30 cellular contexts compared by ENCODE assay signal in the genomic region with DNA sequence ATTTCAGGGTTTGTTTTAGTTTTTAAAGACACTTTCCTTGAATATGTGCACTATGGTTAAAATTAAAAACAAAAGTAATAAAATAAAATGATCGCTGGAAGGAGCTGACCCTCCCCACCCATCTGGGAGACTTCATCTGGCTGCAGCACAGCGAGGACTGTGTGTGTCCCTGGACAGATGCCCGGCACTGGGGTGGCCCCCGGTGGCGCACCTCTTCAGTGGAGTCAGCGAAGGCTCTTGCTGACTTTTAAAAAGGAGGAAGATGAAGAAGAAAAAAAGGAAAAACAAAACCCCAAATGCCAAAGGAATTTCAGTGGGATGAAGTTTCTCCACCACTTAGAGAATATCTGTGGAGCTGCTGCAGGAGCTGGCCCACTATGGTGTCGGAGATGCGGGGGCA. TPM values are rescaled to one million over a fixed set of nuclear protein-coding genes. Genes with fewer than 3 reads are reported as not detected.
"Had no signal": no experiment of that assay in that cellular context is flagged by ENCODE, and none has a peak within 500 bp of the region (broad histone marks: within the 10 kb centered on the region; RNA-seq: fewer than 3 reads in every experiment).

No MANE protein-coding gene starts in this region.

- H3K4me3 Mint-ChIP-seq: stimulated activated effector memory CD8-positive, alpha-beta T cell treated with anti-CD3 and anti-CD28 coated beads, Interleukin-12 subunit alpha, Interleukin-12 subunit beta, amount 100 ng/mL, for 72 hours; stimulated activated memory B cell treated with anti-CD40 and anti-IgM and Interleukin-4, amounts not matched to agents 10 μg/mL and 1 μg/mL and 100 μg/mL, for 72 hours; stimulated activated naive B cell treated with anti-CD40 and anti-IgM and Interleukin-4, amounts not matched to agents 10 μg/mL and 1 μg/mL and 100 μg/mL, for 72 hours; stimulated activated naive CD8-positive, alpha-beta T cell treated with anti-CD3 and anti-CD28 coated beads, Interleukin-15, amount 100 ng/mL, for 72 hours; stimulated activated naive CD8-positive, alpha-beta T cell treated with anti-CD3 and anti-CD28 coated beads, Interleukin-15, Interleukin-2, amounts not matched to agents 100 ng/mL and 50 ng/mL, for 24 hours; type B pancreatic cell had no signal

- H3K27me3 Mint-ChIP-seq: stimulated activated memory B cell treated with anti-CD40 and anti-IgM and Interleukin-4, amounts not matched to agents 10 μg/mL and 1 μg/mL and 100 μg/mL, for 72 hours; stimulated activated naive CD8-positive, alpha-beta T cell treated with anti-CD3 and anti-CD28 coated beads, Interleukin-15, amount 100 ng/mL, for 72 hours; stimulated activated naive CD8-positive, alpha-beta T cell treated with anti-CD3 and anti-CD28 coated beads, Interleukin-15, Interleukin-2, amounts not matched to agents 100 ng/mL and 50 ng/mL, for 24 hours; type B pancreatic cell had no signal

- H3K27me3 ChIP-seq: suprapubic skin, thyroid gland, tibial artery, transverse colon, upper lobe of left lung, upper lobe of right lung, uterus, vagina had no signal

- H3K4me3 ChIP-seq: stomach, suprapubic skin, thoracic aorta, thyroid gland, tibial artery, tibial nerve, transverse colon, upper lobe of left lung, upper lobe of right lung, uterus, vagina had no signal

- H3K36me3 ChIP-seq: stomach, suprapubic skin, thoracic aorta, thyroid gland, tibial artery, tibial nerve, transverse colon, upper lobe of left lung, upper lobe of right lung, uterus, vagina had no signal

- H3K9me3 ChIP-seq: suprapubic skin, thoracic aorta, thyroid gland, tibial artery, tibial nerve, transverse colon, upper lobe of right lung, uterus, vagina had no signal

- H3K9me3 Mint-ChIP-seq: stimulated activated effector memory CD8-positive, alpha-beta T cell treated with anti-CD3 and anti-CD28 coated beads, Interleukin-12 subunit alpha, Interleukin-12 subunit beta, amount 100 ng/mL, for 72 hours; stimulated activated memory B cell treated with anti-CD40 and anti-IgM and Interleukin-4, amounts not matched to agents 10 μg/mL and 1 μg/mL and 100 μg/mL, for 72 hours; stimulated activated naive CD8-positive, alpha-beta T cell treated with anti-CD3 and anti-CD28 coated beads, Interleukin-15, amount 100 ng/mL, for 72 hours; stimulated activated naive CD8-positive, alpha-beta T cell treated with anti-CD3 and anti-CD28 coated beads, Interleukin-15, Interleukin-2, amounts not matched to agents 100 ng/mL and 50 ng/mL, for 24 hours had no signal

- DNase-seq: stimulated activated CD4-positive, alpha-beta T cell treated with anti-CD3 and anti-CD28 coated beads, Interleukin-2, amount 100 ng/mL, for 24 hours; stimulated activated CD4-positive, alpha-beta T cell treated with anti-CD3 and anti-CD28 coated beads, Interleukin-2, amount 100 ng/mL, for 48 hours; stimulated activated CD4-positive, alpha-beta T cell treated with anti-CD3 and anti-CD28 coated beads, Interleukin-4, amount 100 ng/mL, for 1 hour; stimulated activated CD4-positive, alpha-beta T cell treated with anti-CD3 and anti-CD28 coated beads, Interleukin-4, amount 100 ng/mL, for 24 hours; stimulated activated CD4-positive, alpha-beta T cell treated with anti-CD3 and anti-CD28 coated beads, Interleukin-4, amount 100 ng/mL, for 4 hours; stimulated activated CD8-positive, alpha-beta memory T cell treated with anti-CD3 and anti-CD28 coated beads, Interleukin-4, amount 100 ng/mL, for 48 hours; stimulated activated naive B cell treated with anti-CD40 and anti-IgM and Interleukin-4, amounts not matched to agents 10 μg/mL and 1 μg/mL and 100 μg/mL, for 72 hours; stimulated activated naive CD4-positive, alpha-beta T cell; stimulated activated naive CD4-positive, alpha-beta T cell treated with Interleukin-2 at 50 U/mL for 16 hours; stimulated activated naive CD8-positive, alpha-beta T cell treated with anti-CD3 and anti-CD28 coated beads, Interleukin-15, amount 100 ng/mL, for 72 hours; stomach; substantia nigra; thyroid gland; tibial artery; transverse colon; trophoblast cell; upper lobe of right lung; uterus had no signal

- H3K27ac Mint-ChIP-seq: stimulated activated effector memory CD8-positive, alpha-beta T cell treated with anti-CD3 and anti-CD28 coated beads, Interleukin-12 subunit alpha, Interleukin-12 subunit beta, amount 100 ng/mL, for 72 hours; stimulated activated memory B cell treated with anti-CD40 and anti-IgM and Interleukin-4, amounts not matched to agents 10 μg/mL and 1 μg/mL and 100 μg/mL, for 72 hours; stimulated activated naive B cell treated with anti-CD40 and anti-IgM and Interleukin-4, amounts not matched to agents 10 μg/mL and 1 μg/mL and 100 μg/mL, for 72 hours; stimulated activated naive CD8-positive, alpha-beta T cell treated with anti-CD3 and anti-CD28 coated beads, Interleukin-15, amount 100 ng/mL, for 72 hours; stimulated activated naive CD8-positive, alpha-beta T cell treated with anti-CD3 and anti-CD28 coated beads, Interleukin-15, Interleukin-2, amounts not matched to agents 100 ng/mL and 50 ng/mL, for 24 hours; type B pancreatic cell had no signal

- H3K4me1 Mint-ChIP-seq: stimulated activated effector memory CD8-positive, alpha-beta T cell treated with anti-CD3 and anti-CD28 coated beads, Interleukin-12 subunit alpha, Interleukin-12 subunit beta, amount 100 ng/mL, for 72 hours; stimulated activated memory B cell treated with anti-CD40 and anti-IgM and Interleukin-4, amounts not matched to agents 10 μg/mL and 1 μg/mL and 100 μg/mL, for 72 hours; stimulated activated naive B cell treated with anti-CD40 and anti-IgM and Interleukin-4, amounts not matched to agents 10 μg/mL and 1 μg/mL and 100 μg/mL, for 72 hours; stimulated activated naive CD8-positive, alpha-beta T cell treated with anti-CD3 and anti-CD28 coated beads, Interleukin-15, amount 100 ng/mL, for 72 hours had no signal

- H3K27ac ChIP-seq: stomach, suprapubic skin, thoracic aorta, thyroid gland, tibial artery, tibial nerve, transverse colon, upper lobe of left lung, upper lobe of right lung, uterus, vagina had no signal

- FAIRE-seq: urothelium cell line had no signal

- H3K36me3 Mint-ChIP-seq: stimulated activated effector memory CD8-positive, alpha-beta T cell treated with anti-CD3 and anti-CD28 coated beads, Interleukin-12 subunit alpha, Interleukin-12 subunit beta, amount 100 ng/mL, for 72 hours; stimulated activated memory B cell treated with anti-CD40 and anti-IgM and Interleukin-4, amounts not matched to agents 10 μg/mL and 1 μg/mL and 100 μg/mL, for 72 hours; stimulated activated naive B cell treated with anti-CD40 and anti-IgM and Interleukin-4, amounts not matched to agents 10 μg/mL and 1 μg/mL and 100 μg/mL, for 72 hours; type B pancreatic cell had no signal

- H3K4me1 ChIP-seq: stomach, suprapubic skin, thyroid gland, tibial artery, tibial nerve, transverse colon, upper lobe of left lung, upper lobe of right lung, uterus, vagina had no signal

- ATAC-seq: stimulated activated effector memory CD8-positive, alpha-beta T cell treated with anti-CD3 and anti-CD28 coated beads, Interleukin-12 subunit alpha, Interleukin-12 subunit beta, amount 100 ng/mL, for 72 hours; stimulated activated memory B cell treated with anti-CD40 and anti-IgM and Interleukin-4, amounts not matched to agents 10 μg/mL and 1 μg/mL and 100 μg/mL, for 72 hours; stimulated activated naive B cell treated with anti-CD40 and anti-IgM and Interleukin-4, amounts not matched to agents 10 μg/mL and 1 μg/mL and 100 μg/mL, for 72 hours; stimulated activated naive CD8-positive, alpha-beta T cell treated with anti-CD3 and anti-CD28 coated beads, Interleukin-15, amount 100 ng/mL, for 72 hours; upper lobe of right lung had no signal

RNA-seq across cellular contexts. Expression of a gene that starts 5.4 kb away (rescaled TPM):
- total RNA-seq: suprapubic skin, temporal lobe, urinary bladder had no signal
